Comparison of ENCODE assay signal across 1 cellular context in the genomic region with DNA sequence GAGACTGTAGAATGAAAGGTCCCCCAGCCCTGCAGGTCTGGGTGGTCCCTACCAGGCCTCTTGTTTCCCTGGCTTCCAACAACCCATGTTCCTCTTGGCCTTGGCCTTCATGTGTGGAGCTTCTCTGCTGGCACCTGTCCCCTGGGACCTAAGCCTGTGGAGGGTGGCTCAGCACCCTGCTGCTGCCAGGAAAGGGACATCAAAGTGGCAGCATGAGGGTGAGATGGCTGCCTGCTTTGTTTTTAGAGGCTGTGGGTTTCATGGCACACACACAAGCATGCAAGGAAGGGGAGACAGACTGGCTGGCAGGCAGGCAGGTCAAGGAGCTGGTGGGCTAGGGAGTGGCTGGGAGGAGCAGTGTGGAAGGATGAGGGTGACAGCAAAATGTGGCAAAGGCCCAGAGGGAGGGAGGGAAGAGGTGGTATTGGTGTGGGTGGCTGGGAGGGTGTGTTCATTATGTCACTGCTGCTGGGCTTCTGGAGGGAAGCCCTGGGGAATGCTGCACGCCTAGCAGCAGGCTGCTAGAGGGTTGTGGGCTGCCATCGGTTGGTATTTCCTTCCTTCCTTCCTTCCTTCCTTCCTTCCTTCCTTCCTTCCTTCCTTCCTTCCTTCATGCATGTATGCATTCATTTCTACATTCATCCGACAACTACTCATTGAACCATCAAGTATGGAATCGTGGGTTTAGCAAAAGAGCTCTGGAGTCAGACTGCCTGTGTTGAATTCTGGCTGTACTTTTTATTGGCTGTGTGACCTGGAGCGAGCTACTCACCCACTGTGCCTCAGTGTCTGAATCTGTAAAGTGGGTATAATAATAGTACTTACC.
TF ChIP-seq lines count a peak whose summit lies in the region.

No MANE protein-coding gene starts in this region.

TF ChIP-seq in HEK293, 187 proteins besides CTCF, POLR2A, EP300 and RAD21 (continued from another document):
- TF ChIP-seq ZNF830 (tag by site-specific recombination; IDR thresholded peaks at IDR 0.05; ENCODE audit: low read depth) (no peak), KLF1 (tag by site-specific recombination; IDR thresholded peaks at IDR 0.05) (0 out of 2 replicates have a peak, but pooled peaks have one; percentile 23), TCF7L2 (IDR thresholded peaks at IDR 0.05; ENCODE audit: borderline replicate concordance, low read depth, low read length) (no peak), GLI4 (tag by site-specific recombination; IDR thresholded peaks at IDR 0.05) (no peak), ZBTB20 (tag by site-specific recombination; IDR thresholded peaks at IDR 0.05) (no peak), ZNF354C (tag by site-specific recombination; IDR thresholded peaks at IDR 0.05; ENCODE audit: borderline replicate concordance, low read depth) (no peak), ZNF623 (tag by site-specific recombination; IDR thresholded peaks at IDR 0.05) (no peak), ZNF138 (tag by site-specific recombination; IDR thresholded peaks at IDR 0.05; ENCODE audit: borderline replicate concordance) (no peak), ZNF398 (tag by site-specific recombination; IDR thresholded peaks at IDR 0.05) (peak; percentile 41; the same call in 1 of the 2 replicates), ZFP3 (tag by site-specific recombination; IDR thresholded peaks at IDR 0.05; ENCODE audit: low read depth) (no peak), ZNF600 (tag by site-specific recombination; IDR thresholded peaks at IDR 0.05) (no peak), ZIC2 (tag by site-specific recombination; IDR thresholded peaks at IDR 0.05) (peak; percentile 89), HOXA7 (CRISPR knock-in tag; IDR thresholded peaks at IDR 0.05; ENCODE audit: borderline replicate concordance) (no peak), ZNF707 (tag by site-specific recombination; IDR thresholded peaks at IDR 0.05) (no peak), SP3 (tag by site-specific recombination; IDR thresholded peaks at IDR 0.05) (no peak), MEIS1 (CRISPR knock-in tag; IDR thresholded peaks at IDR 0.05; ENCODE audit: borderline replicate concordance) (no peak), ZFHX2 (tag by site-specific recombination; conservative IDR thresholded peaks at IDR 0.05) (peak; percentile 94), RBAK (tag by site-specific recombination; IDR thresholded peaks at IDR 0.05) (no peak), FEZF1 (tag by site-specific recombination; IDR thresholded peaks at IDR 0.05) (no peak), ZNF132 (tag by site-specific recombination; IDR thresholded peaks at IDR 0.05; ENCODE audit: borderline replicate concordance) (no peak), ZNF394 (tag by site-specific recombination; IDR thresholded peaks at IDR 0.05; ENCODE audit: borderline replicate concordance) (no peak), ZNF624 (tag by site-specific recombination; IDR thresholded peaks at IDR 0.05) (no peak), HOXC10 (CRISPR knock-in tag; IDR thresholded peaks at IDR 0.05) (no peak)
- TF ChIP-seq, protein P1, sequence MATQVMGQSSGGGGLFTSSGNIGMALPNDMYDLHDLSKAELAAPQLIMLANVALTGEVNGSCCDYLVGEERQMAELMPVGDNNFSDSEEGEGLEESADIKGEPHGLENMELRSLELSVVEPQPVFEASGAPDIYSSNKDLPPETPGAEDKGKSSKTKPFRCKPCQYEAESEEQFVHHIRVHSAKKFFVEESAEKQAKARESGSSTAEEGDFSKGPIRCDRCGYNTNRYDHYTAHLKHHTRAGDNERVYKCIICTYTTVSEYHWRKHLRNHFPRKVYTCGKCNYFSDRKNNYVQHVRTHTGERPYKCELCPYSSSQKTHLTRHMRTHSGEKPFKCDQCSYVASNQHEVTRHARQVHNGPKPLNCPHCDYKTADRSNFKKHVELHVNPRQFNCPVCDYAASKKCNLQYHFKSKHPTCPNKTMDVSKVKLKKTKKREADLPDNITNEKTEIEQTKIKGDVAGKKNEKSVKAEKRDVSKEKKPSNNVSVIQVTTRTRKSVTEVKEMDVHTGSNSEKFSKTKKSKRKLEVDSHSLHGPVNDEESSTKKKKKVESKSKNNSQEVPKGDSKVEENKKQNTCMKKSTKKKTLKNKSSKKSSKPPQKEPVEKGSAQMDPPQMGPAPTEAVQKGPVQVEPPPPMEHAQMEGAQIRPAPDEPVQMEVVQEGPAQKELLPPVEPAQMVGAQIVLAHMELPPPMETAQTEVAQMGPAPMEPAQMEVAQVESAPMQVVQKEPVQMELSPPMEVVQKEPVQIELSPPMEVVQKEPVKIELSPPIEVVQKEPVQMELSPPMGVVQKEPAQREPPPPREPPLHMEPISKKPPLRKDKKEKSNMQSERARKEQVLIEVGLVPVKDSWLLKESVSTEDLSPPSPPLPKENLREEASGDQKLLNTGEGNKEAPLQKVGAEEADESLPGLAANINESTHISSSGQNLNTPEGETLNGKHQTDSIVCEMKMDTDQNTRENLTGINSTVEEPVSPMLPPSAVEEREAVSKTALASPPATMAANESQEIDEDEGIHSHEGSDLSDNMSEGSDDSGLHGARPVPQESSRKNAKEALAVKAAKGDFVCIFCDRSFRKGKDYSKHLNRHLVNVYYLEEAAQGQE (tag by site-specific recombination; IDR thresholded peaks at IDR 0.05): no peak
- TF ChIP-seq, protein P2, sequence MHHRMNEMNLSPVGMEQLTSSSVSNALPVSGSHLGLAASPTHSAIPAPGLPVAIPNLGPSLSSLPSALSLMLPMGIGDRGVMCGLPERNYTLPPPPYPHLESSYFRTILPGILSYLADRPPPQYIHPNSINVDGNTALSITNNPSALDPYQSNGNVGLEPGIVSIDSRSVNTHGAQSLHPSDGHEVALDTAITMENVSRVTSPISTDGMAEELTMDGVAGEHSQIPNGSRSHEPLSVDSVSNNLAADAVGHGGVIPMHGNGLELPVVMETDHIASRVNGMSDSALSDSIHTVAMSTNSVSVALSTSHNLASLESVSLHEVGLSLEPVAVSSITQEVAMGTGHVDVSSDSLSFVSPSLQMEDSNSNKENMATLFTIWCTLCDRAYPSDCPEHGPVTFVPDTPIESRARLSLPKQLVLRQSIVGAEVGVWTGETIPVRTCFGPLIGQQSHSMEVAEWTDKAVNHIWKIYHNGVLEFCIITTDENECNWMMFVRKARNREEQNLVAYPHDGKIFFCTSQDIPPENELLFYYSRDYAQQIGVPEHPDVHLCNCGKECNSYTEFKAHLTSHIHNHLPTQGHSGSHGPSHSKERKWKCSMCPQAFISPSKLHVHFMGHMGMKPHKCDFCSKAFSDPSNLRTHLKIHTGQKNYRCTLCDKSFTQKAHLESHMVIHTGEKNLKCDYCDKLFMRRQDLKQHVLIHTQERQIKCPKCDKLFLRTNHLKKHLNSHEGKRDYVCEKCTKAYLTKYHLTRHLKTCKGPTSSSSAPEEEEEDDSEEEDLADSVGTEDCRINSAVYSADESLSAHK (tag by site-specific recombination; IDR thresholded peaks at IDR 0.05): no peak
- TF ChIP-seq, protein P3, sequence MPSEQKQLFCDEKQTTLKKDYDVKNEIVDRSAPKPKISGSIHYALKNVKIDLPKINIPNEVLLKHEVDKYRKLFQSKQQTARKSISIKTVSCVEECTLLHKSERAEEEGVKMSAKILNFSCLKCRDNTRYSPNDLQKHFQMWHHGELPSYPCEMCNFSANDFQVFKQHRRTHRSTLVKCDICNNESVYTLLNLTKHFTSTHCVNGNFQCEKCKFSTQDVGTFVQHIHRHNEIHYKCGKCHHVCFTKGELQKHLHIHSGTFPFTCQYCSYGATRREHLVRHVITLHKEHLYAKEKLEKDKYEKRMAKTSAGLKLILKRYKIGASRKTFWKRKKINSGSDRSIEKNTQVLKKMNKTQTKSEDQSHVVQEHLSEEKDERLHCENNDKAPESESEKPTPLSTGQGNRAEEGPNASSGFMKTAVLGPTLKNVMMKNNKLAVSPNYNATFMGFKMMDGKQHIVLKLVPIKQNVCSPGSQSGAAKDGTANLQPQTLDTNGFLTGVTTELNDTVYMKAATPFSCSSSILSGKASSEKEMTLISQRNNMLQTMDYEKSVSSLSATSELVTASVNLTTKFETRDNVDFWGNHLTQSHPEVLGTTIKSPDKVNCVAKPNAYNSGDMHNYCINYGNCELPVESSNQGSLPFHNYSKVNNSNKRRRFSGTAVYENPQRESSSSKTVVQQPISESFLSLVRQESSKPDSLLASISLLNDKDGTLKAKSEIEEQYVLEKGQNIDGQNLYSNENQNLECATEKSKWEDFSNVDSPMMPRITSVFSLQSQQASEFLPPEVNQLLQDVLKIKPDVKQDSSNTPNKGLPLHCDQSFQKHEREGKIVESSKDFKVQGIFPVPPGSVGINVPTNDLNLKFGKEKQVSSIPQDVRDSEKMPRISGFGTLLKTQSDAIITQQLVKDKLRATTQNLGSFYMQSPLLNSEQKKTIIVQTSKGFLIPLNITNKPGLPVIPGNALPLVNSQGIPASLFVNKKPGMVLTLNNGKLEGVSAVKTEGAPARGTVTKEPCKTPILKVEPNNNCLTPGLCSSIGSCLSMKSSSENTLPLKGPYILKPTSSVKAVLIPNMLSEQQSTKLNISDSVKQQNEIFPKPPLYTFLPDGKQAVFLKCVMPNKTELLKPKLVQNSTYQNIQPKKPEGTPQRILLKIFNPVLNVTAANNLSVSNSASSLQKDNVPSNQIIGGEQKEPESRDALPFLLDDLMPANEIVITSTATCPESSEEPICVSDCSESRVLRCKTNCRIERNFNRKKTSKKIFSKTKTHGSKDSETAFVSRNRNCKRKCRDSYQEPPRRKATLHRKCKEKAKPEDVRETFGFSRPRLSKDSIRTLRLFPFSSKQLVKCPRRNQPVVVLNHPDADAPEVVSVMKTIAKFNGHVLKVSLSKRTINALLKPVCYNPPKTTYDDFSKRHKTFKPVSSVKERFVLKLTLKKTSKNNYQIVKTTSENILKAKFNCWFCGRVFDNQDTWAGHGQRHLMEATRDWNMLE (tag by site-specific recombination; conservative IDR thresholded peaks at IDR 0.05; ENCODE audit: low read depth): no peak
